ENCODE assay signal across 8 cellular contexts in the genomic region with DNA sequence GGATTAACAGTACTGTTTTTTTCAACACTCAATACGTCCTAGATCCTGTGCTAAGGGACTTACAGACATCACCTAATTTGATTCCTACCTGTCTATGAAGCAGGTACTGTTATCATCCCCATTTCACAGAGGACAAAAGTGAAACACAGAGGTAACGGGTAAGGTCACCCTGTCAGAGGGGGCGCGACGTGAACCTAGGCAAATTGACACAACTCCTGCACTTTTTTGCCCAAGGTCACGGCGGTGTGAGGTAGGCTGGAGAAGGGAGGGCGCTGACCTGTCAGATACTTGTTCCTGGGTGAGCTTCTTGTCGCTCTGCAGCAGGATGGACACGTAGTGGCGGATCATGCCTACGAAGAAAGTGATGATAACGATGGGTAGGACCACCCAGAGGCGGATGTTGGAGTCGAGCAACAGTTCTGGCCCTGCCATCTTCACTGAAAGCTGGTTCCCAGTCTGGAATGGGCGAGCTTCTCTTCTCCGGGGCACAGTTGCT. TPM values are rescaled to one million over a fixed set of nuclear protein-coding genes. Genes with fewer than 3 reads are reported as not detected.
DNase-seq lines count a peak whose midpoint lies in the region; ATAC-seq and TF ChIP-seq lines count a peak whose summit lies in the region.

No MANE protein-coding gene starts in this region.

- H3K27ac ChIP-seq in RWPE2 (ENCODE audit: poor library complexity, severe bottlenecking) (peak overlapping the region; percentile 55), prostate gland (peak overlapping the region; percentile 63 to 67)

- TF ChIP-seq CTCF in RWPE2 (IDR thresholded peaks at IDR 0.05; ENCODE audit: poor library complexity, severe bottlenecking) (no peak), fibroblast of the aortic adventitia (IDR thresholded peaks at IDR 0.05; ENCODE audit: insufficient read depth, low read length) (no peak), prostate gland (IDR thresholded peaks at IDR 0.05) (no peak)

- H3K27me3 ChIP-seq in RWPE2 (ENCODE audit: insufficient read depth, poor library complexity, severe bottlenecking) (no peaks in the 10 kb centered on the region), prostate gland (replicated peaks; ENCODE audit: insufficient read depth) (no peaks in the 10 kb centered on the region)

- H3K36me3 ChIP-seq in RWPE2 (ENCODE audit: low read depth) (peaks cover 43% of the 10 kb centered on the region), prostate gland (no peaks in the 10 kb centered on the region)

- peak overlapping the region; percentile 70 for H3K4me3 ChIP-seq in RWPE2 (ENCODE audit: severe bottlenecking)
- peak overlapping the region; percentile 98 for H3K4me3 ChIP-seq in fibroblast of the aortic adventitia (ENCODE audit: low read depth, low read length)
- peak overlapping the region; percentile 64 to 88 for H3K4me3 ChIP-seq in prostate gland

- peaks cover 18% of the 10 kb centered on the region for H3K4me1 ChIP-seq in RWPE2 (ENCODE audit: insufficient read depth, poor library complexity, severe bottlenecking)
- H3K4me1 ChIP-seq in prostate gland (replicated peaks) = peaks cover 6% of the 10 kb centered on the region

- ATAC-seq in GM18861 (IDR thresholded peaks at IDR 0.05; ENCODE audit: unreplicated experiment) (peak; percentile 24), HG02623 (IDR thresholded peaks at IDR 0.05; ENCODE audit: unreplicated experiment) (peak; percentile 22), RWPE2 (ENCODE audit: low read depth) (peak; percentile 58)

- intact Hi-C loops in prostate gland (cut with DNase I) = no loop called here
- intact Hi-C loops in posterior vena cava (cut with DNase I) = no loop called here

- H3K9me3 ChIP-seq in RWPE2 (ENCODE audit: severe bottlenecking) (no peaks in the 10 kb centered on the region), prostate gland (no peaks in the 10 kb centered on the region)

- under 1% methylated on average over 17 of the region's 17 CpGs for WGBS in prostate gland

- TF ChIP-seq POLR2A in prostate gland (IDR thresholded peaks at IDR 0.05) = no peak

- DNase-seq in RWPE2 (ENCODE audit: low spot score) (no peak), fibroblast of the aortic adventitia (ENCODE audit: low read depth) (no peak), prostate gland (ENCODE audit: low spot score) (no peak), HPDE6-E6E7 (ENCODE audit: extremely low spot score) (no peak), posterior vena cava (ENCODE audit: low spot score) (no peak)
- no peak for DNase-seq in effector CD4-positive, alpha-beta T cell

RNA-seq across cellular contexts. Expression of a gene that starts 0.4 kb away (rescaled TPM):
- total RNA-seq in fibroblast of the aortic adventitia (ENCODE audit: low replicate concordance) (17.9 and 59.7 TPM in 2 replicates), prostate gland (100 to 1,000 TPM in 1 of 2 donors, 10 to 100 TPM in 1; 69.9 to 102 TPM), posterior vena cava (10 to 100 TPM; 50.4 to 52.8 TPM)

RNA-seq across cellular contexts. Expression of a gene that starts 34.1 kb away (rescaled TPM):
- total RNA-seq in fibroblast of the aortic adventitia (ENCODE audit: low replicate concordance) (4.2 and 5.5 TPM in 2 replicates), prostate gland (10 to 100 TPM in 1 of 2 donors, 1 to 10 TPM in 1; 8.9 to 10.1 TPM), posterior vena cava (1 to 10 TPM; 1.5 to 2.7 TPM)

RNA-seq across cellular contexts. Expression of a gene that starts 40.0 kb away (rescaled TPM):
- total RNA-seq in fibroblast of the aortic adventitia (ENCODE audit: low replicate concordance) (2.2 and 26.8 TPM in 2 replicates), prostate gland (10 to 100 TPM in 1 of 2 donors, 1 to 10 TPM in 1; 7.6 to 13.2 TPM), posterior vena cava (1 to 10 TPM; 3.3 to 3.4 TPM)

RNA-seq across cellular contexts. Expression of a gene that starts 52.6 kb away (rescaled TPM):
- total RNA-seq in fibroblast of the aortic adventitia (ENCODE audit: low replicate concordance) (7.2 and 13.2 TPM in 2 replicates), prostate gland (10 to 100 TPM; 46.9 to 64.9 TPM), posterior vena cava (10 to 100 TPM; 22.3 to 29.5 TPM)
